ENCODE assay signal across 13 cellular contexts in the genomic region with DNA sequence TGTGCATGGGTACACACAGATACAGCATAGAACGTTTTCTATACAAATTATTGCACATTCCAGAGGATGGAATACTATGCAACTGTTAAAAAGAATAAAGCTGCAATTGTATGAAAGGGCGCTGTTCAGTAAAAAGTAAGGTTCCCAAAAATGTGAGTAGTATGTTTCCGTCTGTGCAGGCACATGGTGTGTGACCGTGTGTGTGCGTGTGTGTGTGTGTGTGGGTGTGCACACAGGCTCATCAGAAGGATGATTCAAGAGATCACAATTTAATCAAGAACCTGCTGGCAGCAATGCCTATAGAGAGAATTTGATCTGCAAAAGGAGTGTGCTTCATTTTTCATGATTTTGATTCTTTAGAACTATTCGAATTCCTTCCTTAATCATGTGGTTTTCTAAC.
DNase-seq lines count a peak whose midpoint lies in the region; ATAC-seq, FAIRE-seq and TF ChIP-seq lines count a peak whose summit lies in the region.
"Had no signal": no experiment of that assay in that cellular context is flagged by ENCODE, and none has a peak within 500 bp of the region (broad histone marks: within the 10 kb centered on the region; RNA-seq: fewer than 3 reads in every experiment).

No MANE protein-coding gene starts in this region.

- DNase-seq in activated CD4-positive, alpha-beta T cell treated with anti-CD3 and anti-CD28 coated beads for 36 hours = peak; percentile 77
- DNase-seq in activated CD4-positive, alpha-beta T cell treated with anti-CD3 and anti-CD28 coated beads for 1 hour = no peak
- DNase-seq in activated CD4-positive, alpha-beta T cell treated with anti-CD3 and anti-CD28 coated beads for 48 hours = peak; percentile 75
- DNase-seq in astrocyte of the spinal cord (ENCODE audit: low read depth, low spot score) = peak; percentile 10
- DNase-seq in stimulated activated CD4-positive, alpha-beta T cell treated with anti-CD3 and anti-CD28 coated beads, Interleukin-1b, Interleukin-23, amount 100 ng/mL, for 48 hours = peak; percentile 71
- DNase-seq in HTR-8/SVneo (ENCODE audit: insufficient read length, low spot score) = no peak
- DNase-seq: Karpas-422, left ventricle myocardium inferior, NCI-H2171 treated with DMSO at 0.1 percent for 48 hours, occipital lobe had no signal

- no peak overlapping the region for H3K4me3 ChIP-seq in astrocyte of the spinal cord (ENCODE audit: low read depth, low read length)
- H3K4me3 ChIP-seq: left ventricle myocardium inferior, thoracic aorta had no signal

- peaks cover 74% of the 10 kb centered on the region for H3K36me3 Mint-ChIP-seq in activated CD4-positive, alpha-beta T cell treated with anti-CD3 and anti-CD28 coated beads for 36 hours (ENCODE audit: low read depth)

- peak overlapping the region; percentile 38 for H3K4me3 Mint-ChIP-seq in activated CD4-positive, alpha-beta T cell treated with anti-CD3 and anti-CD28 coated beads for 36 hours

- CTCF ChIA-PET in activated CD4-positive, alpha-beta T cell treated with anti-CD3 and anti-CD28 coated beads for 36 hours (lab: Charles Lee) = interaction anchor here (0.8 to 1.4 kb wide), 3 partner anchors 11 to 56 kb away, joined by 3 to 6 read pairs (median 4); no protein-coding TSS in a partner anchor

- no peaks in the 10 kb centered on the region for H3K27me3 Mint-ChIP-seq in activated CD4-positive, alpha-beta T cell treated with anti-CD3 and anti-CD28 coated beads for 36 hours

- peak overlapping the region; percentile 88 for H3K27ac Mint-ChIP-seq in activated CD4-positive, alpha-beta T cell treated with anti-CD3 and anti-CD28 coated beads for 36 hours

- POLR2A ChIA-PET in activated CD4-positive, alpha-beta T cell treated with anti-CD3 and anti-CD28 coated beads for 36 hours (lab: Charles Lee) = interaction anchor here (1.4 kb wide), 1 partner anchor 11 kb away, joined by 4 read pairs; no protein-coding TSS in a partner anchor

- in situ Hi-C loops in astrocyte of the spinal cord (cut with HindIII; ENCODE audit: low sequenced_read_pairs) = no loop called here

- H3K9me3 Mint-ChIP-seq in activated CD4-positive, alpha-beta T cell treated with anti-CD3 and anti-CD28 coated beads for 36 hours (ENCODE audit: low read depth) = peaks cover 13% of the 10 kb centered on the region

- intact Hi-C loops in activated CD4-positive, alpha-beta T cell treated with anti-CD3 and anti-CD28 coated beads for 36 hours (cut with DNase I, micrococcal nuclease) = loop anchor here in 1 of 2 experiments (2.0 to 10.0 kb wide), 5 partner anchors 69 to 2001 kb away; partner anchors contain the start of gene NFIL3

- peaks cover 99% of the 10 kb centered on the region for H3K4me1 Mint-ChIP-seq in activated CD4-positive, alpha-beta T cell treated with anti-CD3 and anti-CD28 coated beads for 36 hours

- no peak for ATAC-seq in activated CD4-positive, alpha-beta T cell treated with anti-CD3 and anti-CD28 coated beads for 36 hours
- ATAC-seq in GM18867 (IDR thresholded peaks at IDR 0.05; ENCODE audit: unreplicated experiment) (no peak), GM19455 (IDR thresholded peaks at IDR 0.05; ENCODE audit: unreplicated experiment) (no peak)

- FAIRE-seq in HTR-8/SVneo (lab: Jason Lieb, UNC) = no peak

- TF ChIP-seq CTCF in astrocyte of the spinal cord (IDR thresholded peaks at IDR 0.05; ENCODE audit: low read depth, low read length) = no peak

Comparison
In these comparisons a context has a peak if more than half of its experiments do, and no peak if none do; other contexts are left out.
1. DNase-seq: peak in activated CD4-positive, alpha-beta T cell treated with anti-CD3 and anti-CD28 coated beads for 36 hours (single experiment), activated CD4-positive, alpha-beta T cell treated with anti-CD3 and anti-CD28 coated beads for 48 hours (single experiment), astrocyte of the spinal cord (single experiment) and stimulated activated CD4-positive, alpha-beta T cell treated with anti-CD3 and anti-CD28 coated beads, Interleukin-1b, Interleukin-23, amount 100 ng/mL, for 48 hours (single experiment); none in activated CD4-positive, alpha-beta T cell treated with anti-CD3 and anti-CD28 coated beads for 1 hour (single experiment) and HTR-8/SVneo (single experiment).